Comparison of ENCODE assay signal across 16 cellular contexts in the genomic region with DNA sequence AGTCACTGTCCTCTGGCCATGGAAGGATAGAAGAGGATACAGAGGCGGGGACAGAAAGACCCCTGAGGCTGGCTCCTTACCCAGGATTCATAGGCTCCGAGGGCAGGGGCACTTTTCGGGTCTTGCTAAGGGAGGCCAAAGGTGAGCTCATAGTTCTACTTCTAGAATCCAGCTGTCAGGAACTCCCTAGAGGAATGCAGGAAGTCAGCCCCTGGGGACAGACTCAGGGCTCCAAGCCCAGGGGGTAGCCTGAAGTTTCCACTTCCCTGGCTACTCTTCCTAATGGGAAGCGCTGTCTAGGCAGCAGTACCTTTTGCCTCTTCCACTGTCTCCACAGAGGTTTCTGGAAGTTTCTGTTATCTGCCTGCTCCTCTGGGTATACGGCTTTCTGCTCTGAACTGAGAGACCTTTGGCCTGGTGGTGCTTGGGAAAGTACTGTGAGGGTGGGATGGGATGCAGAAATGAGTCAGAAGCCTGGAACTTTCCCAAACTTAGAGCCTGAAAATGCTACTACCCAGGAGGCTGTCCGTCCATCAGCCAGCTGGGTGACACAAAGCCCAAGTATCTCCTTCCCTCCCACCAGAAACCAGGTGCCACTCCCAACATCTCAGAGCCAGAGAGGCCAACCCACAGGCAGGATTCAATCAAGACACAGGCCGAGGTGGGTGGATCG. TPM values are rescaled to one million over a fixed set of nuclear protein-coding genes. Genes with fewer than 3 reads are reported as not detected.
DNase-seq lines count a peak whose midpoint lies in the region; ATAC-seq and TF ChIP-seq lines count a peak whose summit lies in the region.
"Had no signal": no experiment of that assay in that cellular context is flagged by ENCODE, and none has a peak within 500 bp of the region (broad histone marks: within the 10 kb centered on the region; RNA-seq: fewer than 3 reads in every experiment).

No MANE protein-coding gene starts in this region.

- H3K4me3 Mint-ChIP-seq in endothelial cell (ENCODE audit: unreplicated experiment): no peak overlapping the region
- peak overlapping the region; percentile 35 for H3K4me3 Mint-ChIP-seq in neural progenitor cell
- H3K4me3 Mint-ChIP-seq in activated T-cell treated with anti-CD3 and anti-CD28 coated beads, Interleukin-2, amount 50 U/mL, for 4 hours: no peak overlapping the region
- no peak overlapping the region for H3K4me3 Mint-ChIP-seq in nephron progenitor cell

- H3K9me3 ChIP-seq in neural progenitor cell (ENCODE audit: low read depth): no peaks in the 10 kb centered on the region
- H3K9me3 ChIP-seq: left lung, thoracic aorta had no signal

- H3K27me3 Mint-ChIP-seq in endothelial cell (ENCODE audit: unreplicated experiment) (peaks cover 4% of the 10 kb centered on the region), neural progenitor cell (ENCODE audit: insufficient read depth, low read depth) (peaks cover 10% of the 10 kb centered on the region), nephron progenitor cell (ENCODE audit: low read depth, poor library complexity) (no peaks in the 10 kb centered on the region)
- H3K27me3 Mint-ChIP-seq in activated T-cell treated with anti-CD3 and anti-CD28 coated beads, Interleukin-2, amount 50 U/mL, for 4 hours (ENCODE audit: low read depth): no peaks in the 10 kb centered on the region

- H3K79me2 ChIP-seq in neural progenitor cell (ENCODE audit: low read depth): no peaks in the 10 kb centered on the region

- H3K36me3 Mint-ChIP-seq in endothelial cell (ENCODE audit: low read depth, unreplicated experiment) (no peaks in the 10 kb centered on the region), neural progenitor cell (no peaks in the 10 kb centered on the region), nephron progenitor cell (ENCODE audit: low read depth) (no peaks in the 10 kb centered on the region)
- no peaks in the 10 kb centered on the region for H3K36me3 Mint-ChIP-seq in activated T-cell treated with anti-CD3 and anti-CD28 coated beads, Interleukin-2, amount 50 U/mL, for 4 hours (ENCODE audit: insufficient read depth)

- H3K27ac Mint-ChIP-seq in endothelial cell (ENCODE audit: unreplicated experiment): peak overlapping the region; percentile 72
- no peak overlapping the region for H3K27ac Mint-ChIP-seq in neural progenitor cell
- no peak overlapping the region for H3K27ac Mint-ChIP-seq in nephron progenitor cell

- H3K4me1 ChIP-seq in neural progenitor cell: peaks cover 11% of the 10 kb centered on the region

- peaks cover 12% of the 10 kb centered on the region for H3F3A ChIP-seq in neural progenitor cell (ENCODE audit: low read depth)

- DNase-seq in ELF-1 (ENCODE audit: low read depth, low spot score) (peak; percentile 67), LHCN-M2 (ENCODE audit: low read depth) (peak; percentile 77), endothelial cell (ENCODE audit: low spot score) (peak; percentile 44), neural progenitor cell (ENCODE audit: low spot score) (no peak), nephron progenitor cell (no peak)
- DNase-seq in activated T-cell treated with anti-CD3 and anti-CD28 coated beads, Interleukin-2, amount 50 U/mL, for 4 hours: no peak
- DNase-seq: activated CD4-positive, CD25-positive, alpha-beta regulatory T cell treated with anti-CD3 and anti-CD28 coated beads, Interleukin-2, amount 50 U/mL, for 72 hours; amniotic stem cell; DMS79; left lung; SHP77 had no signal

- H2AFZ ChIP-seq in neural progenitor cell (replicated peaks): no peak overlapping the region

- H3K27ac ChIP-seq in neural progenitor cell: no peak overlapping the region
- H3K27ac ChIP-seq: KMS-11, left lung, thoracic aorta had no signal

- no peak overlapping the region for H3K4me2 ChIP-seq in neural progenitor cell
- H3K4me2 ChIP-seq: KMS-11 had no signal

- H3K9me3 Mint-ChIP-seq in endothelial cell (ENCODE audit: unreplicated experiment): no peaks in the 10 kb centered on the region
- no peaks in the 10 kb centered on the region for H3K9me3 Mint-ChIP-seq in neural progenitor cell
- H3K9me3 Mint-ChIP-seq in activated T-cell treated with anti-CD3 and anti-CD28 coated beads, Interleukin-2, amount 50 U/mL, for 4 hours: no peaks in the 10 kb centered on the region
- H3K9me3 Mint-ChIP-seq in nephron progenitor cell: no peaks in the 10 kb centered on the region

- H3K4me1 Mint-ChIP-seq in endothelial cell (ENCODE audit: unreplicated experiment) (peaks cover 24% of the 10 kb centered on the region), neural progenitor cell (peaks cover 25% of the 10 kb centered on the region), nephron progenitor cell (peaks cover 34% of the 10 kb centered on the region)
- H3K4me1 Mint-ChIP-seq in activated T-cell treated with anti-CD3 and anti-CD28 coated beads, Interleukin-2, amount 50 U/mL, for 4 hours (ENCODE audit: low read depth): peaks cover 20% of the 10 kb centered on the region

- H3K36me3 ChIP-seq in neural progenitor cell: no peaks in the 10 kb centered on the region
- H3K36me3 ChIP-seq: left lung had no signal

- TF ChIP-seq CTCF in endothelial cell (IDR thresholded peaks at IDR 0.05; ENCODE audit: unreplicated experiment) (no peak), neural progenitor cell (IDR thresholded peaks at IDR 0.05) (no peak), nephron progenitor cell (IDR thresholded peaks at IDR 0.05) (no peak)

- H4K20me1 ChIP-seq in neural progenitor cell (ENCODE audit: low read depth): no peaks in the 10 kb centered on the region

- H3K4me3 ChIP-seq in neural progenitor cell: no peak overlapping the region
- H3K4me3 ChIP-seq: left lung, thoracic aorta had no signal

- H3K9ac ChIP-seq in neural progenitor cell: peak overlapping the region; percentile 32
- H3K9ac ChIP-seq: KMS-11 had no signal

- no peak for ATAC-seq in activated T-cell treated with anti-CD3 and anti-CD28 coated beads, Interleukin-2, amount 50 U/mL, for 4 hours
- ATAC-seq in GM18858 (IDR thresholded peaks at IDR 0.05; ENCODE audit: unreplicated experiment) (no peak), GM21515 (IDR thresholded peaks at IDR 0.05; ENCODE audit: unreplicated experiment) (no peak)
- ATAC-seq: left lung had no signal

- H3K27me3 ChIP-seq in neural progenitor cell: no peaks in the 10 kb centered on the region
- H3K27me3 ChIP-seq: left lung had no signal

RNA-seq across cellular contexts. Expression of gene UBXN11, which starts 3.6 kb away (rescaled TPM):
- 5.1 and 5.2 TPM in 2 replicates for total RNA-seq in LHCN-M2 (2014; rRNA removed)
- polyA plus RNA-seq in LHCN-M2 (2012): 18.2 TPM
- total RNA-seq in endothelial cell (ENCODE audit: unreplicated experiment): 16.0 TPM
- total RNA-seq in neural progenitor cell (ENCODE audit: low replicate concordance): 5.9 and 10.2 TPM in 2 replicates
- total RNA-seq in activated T-cell treated with anti-CD3 and anti-CD28 coated beads, Interleukin-2, amount 50 U/mL, for 4 hours: 10 to 100 TPM; 17.4 to 21.1 (median 19.9) TPM

RNA-seq across cellular contexts. Expression of gene CD52, which starts 14.9 kb away (rescaled TPM):
- total RNA-seq in LHCN-M2 (2014; rRNA removed) (not detected in 2 replicates), endothelial cell (ENCODE audit: unreplicated experiment) (21.8 TPM), neural progenitor cell (ENCODE audit: low replicate concordance) (2.5 and 7.3 TPM in 2 replicates)
- not detected for polyA plus RNA-seq in LHCN-M2 (2012)
- 10 to 100 TPM; 82.3 to 99.4 (median 93.8) TPM for total RNA-seq in activated T-cell treated with anti-CD3 and anti-CD28 coated beads, Interleukin-2, amount 50 U/mL, for 4 hours
- total RNA-seq: endothelial cell of umbilical vein had no signal
- polyA plus RNA-seq: endothelial cell of umbilical vein had no signal

RNA-seq across cellular contexts. Expression of gene SH3BGRL3, which starts 23.0 kb away (rescaled TPM):
- total RNA-seq in LHCN-M2 (2014; rRNA removed): 221 and 264 TPM in 2 replicates
- 980 TPM for polyA plus RNA-seq in LHCN-M2 (2012)
- total RNA-seq in endothelial cell (ENCODE audit: unreplicated experiment): 226 TPM
- 15.6 and 41.9 TPM in 2 replicates for total RNA-seq in neural progenitor cell (ENCODE audit: low replicate concordance)
- total RNA-seq in activated T-cell treated with anti-CD3 and anti-CD28 coated beads, Interleukin-2, amount 50 U/mL, for 4 hours: 100 to 1,000 TPM; 324 to 352 (median 326) TPM

RNA-seq across cellular contexts. Expression of gene CRYBG2, which starts 51.1 kb away (rescaled TPM):
- not detected in 2 replicates for total RNA-seq in LHCN-M2 (2014; rRNA removed)
- not detected for polyA plus RNA-seq in LHCN-M2 (2012)
- 1.4 TPM for total RNA-seq in endothelial cell (ENCODE audit: unreplicated experiment)
- total RNA-seq in neural progenitor cell (ENCODE audit: low replicate concordance): 3.0 and 6.5 TPM in 2 replicates
- total RNA-seq in activated T-cell treated with anti-CD3 and anti-CD28 coated beads, Interleukin-2, amount 50 U/mL, for 4 hours: under 1 TPM; 0.16 to 0.45 (median 0.30) TPM
- total RNA-seq: endothelial cell of umbilical vein, thoracic aorta had no signal
- polyA plus RNA-seq: endothelial cell of umbilical vein had no signal

Comparison
In these comparisons a context has a peak if more than half of its experiments do, and no peak if none do; other contexts are left out.
1. DNase-seq: peak in ELF-1 (single experiment), LHCN-M2 (single experiment) and endothelial cell (single experiment); none in neural progenitor cell (single experiment), activated T-cell treated with anti-CD3 and anti-CD28 coated beads, Interleukin-2, amount 50 U/mL, for 4 hours (single experiment) and nephron progenitor cell (single experiment).